26 cellular contexts compared by ENCODE assay signal in genomic region chr11:98137437-98137836, GRCh38.
DNase-seq lines count a peak whose midpoint lies in the region; ATAC-seq, FAIRE-seq and TF ChIP-seq lines count a peak whose summit lies in the region.
"Had no signal": no experiment of that assay in that cellular context is flagged by ENCODE, and none has a peak within 500 bp of the region (broad histone marks: within the 10 kb centered on the region; RNA-seq: fewer than 3 reads in every experiment).

No MANE protein-coding gene starts in this region.

- peaks cover 30% of the 10 kb centered on the region; the same call in 1 of the 2 replicates for H3K9me3 ChIP-seq in HepG2 (ENCODE audit: low read length)
- H3K9me3 ChIP-seq in right lobe of liver: no peaks in the 10 kb centered on the region
- peaks cover 10% of the 10 kb centered on the region; the same call in 1 of the 2 replicates for H3K9me3 ChIP-seq in K562 (replicated peaks; ENCODE audit: control insufficient read depth, insufficient read depth, low read depth, low read length)
- no peaks in the 10 kb centered on the region for H3K9me3 ChIP-seq in H1 (ENCODE audit: insufficient read depth in 2 of 2, low read depth in 1 of 2, low read length in 1 of 2)
- no peaks in the 10 kb centered on the region for H3K9me3 ChIP-seq in small intestine (ENCODE audit: control insufficient read depth, low read depth)
- H3K9me3 ChIP-seq: A549, BE2C, HAP-1 had no signal

- H3K79me2 ChIP-seq in HepG2 (ENCODE audit: insufficient read depth, low read length): no peaks in the 10 kb centered on the region
- H3K79me2 ChIP-seq in K562 (ENCODE audit: control insufficient read depth, insufficient read depth, low read length): no peaks in the 10 kb centered on the region
- H3K79me2 ChIP-seq in H1 (ENCODE audit: control insufficient read depth in 1 of 2, insufficient read depth in 2 of 2, low read length in 2 of 2): no peaks in the 10 kb centered on the region

- CTCF ChIA-PET in HepG2 (lab: Yijun Ruan, JAX; ENCODE audit: low intra/inter-chr PET ratio, low total read pairs): no interaction called here
- CTCF ChIA-PET in K562 (lab: Yijun Ruan, JAX; ENCODE audit: low intra/inter-chr PET ratio): no interaction called here
- CTCF ChIA-PET in H1 (lab: Charles Lee; ENCODE audit: partially characterized antibody): no interaction called here

- no TSS peak for BruUV-seq in HepG2 (replicated peaks; lab: Mats Ljungman, UMichigan)
- BruUV-seq in K562 (replicated peaks; lab: Mats Ljungman, UMichigan): no TSS peak

- in situ Hi-C loops in HepG2 (cut with HindIII; ENCODE audit: extremely low pct_ligation_motif_present, low pct_unique_long_range_greater_than_20kb) (no loop called here), K562 (cut with MboI) (no loop called here)

- no peak overlapping the region for H3K27ac ChIP-seq in HepG2 (ENCODE audit: extremely low read length, insufficient read depth, low read length)
- H3K27ac ChIP-seq in right lobe of liver: no peak overlapping the region
- no peak overlapping the region for H3K27ac ChIP-seq in K562 (ENCODE audit: extremely low read depth, low read depth, low read length)
- no peak overlapping the region for H3K27ac ChIP-seq in H1 (ENCODE audit: low read depth, low read length)
- no peak overlapping the region for H3K27ac ChIP-seq in small intestine (ENCODE audit: low read depth in 1 of 2, low read length in 1 of 2)
- H3K27ac ChIP-seq: 22Rv1; A549; BLaER1 treated with 17β-estradiol and CSF1 and Interleukin-3, amounts not matched to agents 10 nM and 100 nM had no signal

- TF ChIP-seq CTCF in HepG2 (CRISPR knock-in tag; IDR thresholded peaks at IDR 0.05): no peak
- no peak for TF ChIP-seq CTCF in right lobe of liver (IDR thresholded peaks at IDR 0.05)
- TF ChIP-seq CTCF in K562 (IDR thresholded peaks at IDR 0.05 in 2 of 3, conservative IDR thresholded peaks at IDR 0.05 in 1 of 3; ENCODE audit: insufficient read depth in 2 of 3, low read depth in 1 of 3, low read length in 3 of 3): no peak
- TF ChIP-seq CTCF in H1 (IDR thresholded peaks at IDR 0.05; ENCODE audit: control extremely low read depth in 1 of 3, insufficient read depth in 1 of 3, low read depth in 1 of 3, low read length in 3 of 3): no peak

- H2AFZ ChIP-seq in HepG2 (ENCODE audit: low read length): no peak overlapping the region
- H2AFZ ChIP-seq in K562 (ENCODE audit: low read depth, low read length): no peak overlapping the region
- H2AFZ ChIP-seq in H1 (ENCODE audit: low read length): no peak overlapping the region
- H2AFZ ChIP-seq: GM23338 had no signal

- H2BK5ac ChIP-seq in H1 (ENCODE audit: low read depth, low read length): no peak overlapping the region

- no peak overlapping the region for H2BK120ac ChIP-seq in H1 (replicated peaks; ENCODE audit: low read depth, low read length)

- ATAC-seq in HepG2 (no peak), right lobe of liver (no peak), K562 (no peak), HG02759 (IDR thresholded peaks at IDR 0.05; ENCODE audit: unreplicated experiment) (no peak)
- ATAC-seq: A549, GM12878, GM23338 had no signal

- no peak for TF ChIP-seq POLR2A in HepG2 (IDR thresholded peaks at IDR 0.05; ENCODE audit: insufficient read depth in 1 of 2, low read depth in 2 of 2, low read length in 2 of 2)
- no peak for TF ChIP-seq POLR2A in right lobe of liver (IDR thresholded peaks at IDR 0.05)
- TF ChIP-seq POLR2A in K562 (conservative IDR thresholded peaks at IDR 0.05): no peak
- TF ChIP-seq POLR2A in H1 (IDR thresholded peaks at IDR 0.05; ENCODE audit: control extremely low read depth in 1 of 2, low read depth in 2 of 2, low read length in 2 of 2): no peak

- no peaks in the 10 kb centered on the region for H3K79me1 ChIP-seq in H1 (ENCODE audit: low read depth, low read length)

- no peak overlapping the region for H2BK12ac ChIP-seq in H1 (ENCODE audit: low read depth, low read length)

- 65% methylated on average over 3 of the region's 3 CpGs for WGBS in HepG2 (ENCODE audit: low lambda C conversion rate)
- WGBS in right lobe of liver (ENCODE audit: insufficient coverage, low coverage, low lambda C conversion rate, missing lambda C conversion rate): 65% methylated on average over 3 of the region's 3 CpGs
- WGBS in K562 (ENCODE audit: insufficient coverage, low coverage, missing lambda C conversion rate): 63% methylated on average over 3 of the region's 3 CpGs
- 93% methylated on average over 3 of the region's 3 CpGs; no CpG with 5 or more reads in 1 of the 2 experiments for WGBS in H1 (ENCODE audit: extremely low coverage in 1 of 2, insufficient coverage in 1 of 2, insufficient read length in 1 of 2, insufficient replicate concordance in 2 of 2, low coverage in 1 of 2, low lambda C conversion rate in 2 of 2, missing lambda C conversion rate in 1 of 2), 2 experiments
- WGBS in small intestine, 3 donors: 73 to 83% (median 82%) methylated on average over 3 of the region's 3 CpGs

- no peaks in the 10 kb centered on the region for H3K9me1 ChIP-seq in K562 (ENCODE audit: control insufficient read depth, insufficient read depth, low read length)

- no peak overlapping the region for H2BK20ac ChIP-seq in H1 (ENCODE audit: low read length)

- intact Hi-C loops in HepG2 (cut with micrococcal nuclease; ENCODE audit: unreplicated experiment) (no loop called here), right lobe of liver (cut with DNase I) (no loop called here), K562 (cut with micrococcal nuclease) (no loop called here)

- H3K23me2 ChIP-seq in H1 (ENCODE audit: low read depth, low read length): no peaks in the 10 kb centered on the region

- FAIRE-seq in HepG2 (lab: Jason Lieb, UNC) (no peak), K562 (lab: Jason Lieb, UNC) (no peak), H1 (lab: Jason Lieb, UNC) (no peak), small intestine (lab: Jason Lieb, UNC) (no peak)
- FAIRE-seq: A549, D721Med, GM12878, GM19239, H54 had no signal

- no peak overlapping the region for H2BK15ac ChIP-seq in H1 (ENCODE audit: low read length)

- no peak overlapping the region for H3K4me2 ChIP-seq in HepG2 (ENCODE audit: low read depth, low read length)
- H3K4me2 ChIP-seq in K562 (ENCODE audit: insufficient read depth, low read length): no peak overlapping the region
- H3K4me2 ChIP-seq in H1 (ENCODE audit: insufficient read depth in 1 of 2, low read depth in 2 of 2, low read length in 2 of 2): no peak overlapping the region
- H3K4me2 ChIP-seq: A549; BLaER1 treated with 17β-estradiol and CSF1 and Interleukin-3, amounts not matched to agents 10 nM and 100 nM; GM23338 had no signal

- POLR2A ChIA-PET in HepG2 (lab: Yijun Ruan, JAX): no interaction called here
- POLR2A ChIA-PET in K562 (lab: Yijun Ruan, JAX): no interaction called here
- POLR2A ChIA-PET in H1 (lab: Charles Lee; ENCODE audit: partially characterized antibody): no interaction called here

- no peak for DNase-seq in HepG2 (ENCODE audit: low spot score)
- DNase-seq in right lobe of liver: no peak
- DNase-seq in K562 (ENCODE audit: extremely low read depth in 1 of 4, low spot score in 3 of 4): no peak
- DNase-seq in H1 (ENCODE audit: low read depth in 1 of 2, low spot score in 2 of 2): no peak
- no peak for DNase-seq in small intestine
- DNase-seq in NOMO-1 treated with DMSO at 0.1 percent for 48 hours (lab: John Stamatoyannopoulos, UW; ENCODE audit: unreplicated experiment): no peak
- DNase-seq: ACHN; AML-193; BE2C; CD4-positive, alpha-beta T cell; CD8-positive, alpha-beta memory T cell; DMS 273 treated with DMSO at 0.1 percent for 48 hours; DMS79; EL; GDM1; HFFc6 had no signal

- no peak overlapping the region for H4K91ac ChIP-seq in H1 (replicated peaks; ENCODE audit: insufficient read length, low read length)

- no peak overlapping the region for H2AK5ac ChIP-seq in H1 (ENCODE audit: low read depth, low read length)

- no peaks in the 10 kb centered on the region; a peak in 1 of 5 replicates for H3K27me3 ChIP-seq in HepG2 (ENCODE audit: control insufficient read depth in 1 of 2, insufficient read depth in 2 of 2, low read length in 2 of 2)
- no peaks in the 10 kb centered on the region for H3K27me3 ChIP-seq in right lobe of liver
- no peaks in the 10 kb centered on the region for H3K27me3 ChIP-seq in K562 (ENCODE audit: control insufficient read depth in 2 of 2, insufficient read depth in 2 of 2, low read length in 2 of 2)
- H3K27me3 ChIP-seq in H1 (replicated peaks in 1 of 4; ENCODE audit: control insufficient read depth in 3 of 4, extremely low read depth in 1 of 4, insufficient read depth in 3 of 4, low read length in 3 of 4): no peaks in the 10 kb centered on the region
- H3K27me3 ChIP-seq in small intestine (ENCODE audit: control insufficient read depth in 2 of 2, insufficient read depth in 2 of 2, low read length in 2 of 2): no peaks in the 10 kb centered on the region
- H3K27me3 ChIP-seq: BE2C; BLaER1 treated with 17β-estradiol and CSF1 and Interleukin-3, amounts not matched to agents 10 nM and 100 nM had no signal

- H4K20me1 ChIP-seq in HepG2 (ENCODE audit: insufficient read depth, low read length) (no peaks in the 10 kb centered on the region), K562 (replicated peaks; ENCODE audit: control insufficient read depth, insufficient read depth, low read length) (no peaks in the 10 kb centered on the region), H1 (replicated peaks in 1 of 2; ENCODE audit: control insufficient read depth in 1 of 2, insufficient read depth in 2 of 2, low read length in 2 of 2) (no peaks in the 10 kb centered on the region)
- H4K20me1 ChIP-seq: BLaER1 treated with 17β-estradiol and CSF1 and Interleukin-3, amounts not matched to agents 10 nM and 100 nM had no signal

- H3K14ac ChIP-seq in H1 (ENCODE audit: insufficient read length): no peak overlapping the region

- H3K4me1 ChIP-seq in HepG2 (ENCODE audit: insufficient read depth, low read length) (no peaks in the 10 kb centered on the region), right lobe of liver (no peaks in the 10 kb centered on the region), K562 (replicated peaks in 1 of 2; ENCODE audit: control insufficient read depth in 2 of 2, insufficient read depth in 2 of 2, low read length in 2 of 2) (no peaks in the 10 kb centered on the region), H1 (replicated peaks in 1 of 4; ENCODE audit: control insufficient read depth in 3 of 4, insufficient read depth in 4 of 4, low read length in 3 of 4) (no peaks in the 10 kb centered on the region), small intestine (ENCODE audit: control insufficient read depth in 2 of 2, insufficient read depth in 1 of 2, low read depth in 1 of 2, low read length in 1 of 2) (no peaks in the 10 kb centered on the region)
- H3K4me1 ChIP-seq: A549; BE2C; BLaER1 treated with 17β-estradiol and CSF1 and Interleukin-3, amounts not matched to agents 10 nM and 100 nM; HAP-1 had no signal

- H3K23ac ChIP-seq in H1 (ENCODE audit: insufficient read length): no peak overlapping the region

- H3K18ac ChIP-seq in H1 (ENCODE audit: extremely low read depth, low read length): no peak overlapping the region

- no peak overlapping the region for H3K9ac ChIP-seq in HepG2 (ENCODE audit: insufficient read depth, low read depth, low read length)
- no peak overlapping the region for H3K9ac ChIP-seq in K562 (ENCODE audit: insufficient read depth in 1 of 2, low read depth in 2 of 2, low read length in 2 of 2)
- H3K9ac ChIP-seq in H1 (replicated peaks in 1 of 4; ENCODE audit: extremely low read depth in 1 of 4, low read depth in 3 of 4, low read length in 3 of 4): no peak overlapping the region
- H3K9ac ChIP-seq: BLaER1 treated with 17β-estradiol and CSF1 and Interleukin-3, amounts not matched to agents 10 nM and 100 nM had no signal

- no peak overlapping the region for H3K4me3 ChIP-seq in HepG2 (replicated peaks in 1 of 3; ENCODE audit: insufficient read depth in 1 of 3, low read depth in 2 of 3, low read length in 3 of 3)
- H3K4me3 ChIP-seq in right lobe of liver: no peak overlapping the region
- no peak overlapping the region for H3K4me3 ChIP-seq in K562
- H3K4me3 ChIP-seq in H1 (ENCODE audit: extremely low read depth in 1 of 4, insufficient read depth in 2 of 4, low read depth in 3 of 4, low read length in 4 of 4): no peak overlapping the region
- H3K4me3 ChIP-seq in small intestine (ENCODE audit: low read depth in 1 of 2, low read length in 2 of 2): no peak overlapping the region
- H3K4me3 ChIP-seq: A549; BLaER1 treated with 17β-estradiol and CSF1 and Interleukin-3, amounts not matched to agents 10 nM and 100 nM; GM12878; GM23338; HAP-1 had no signal

- H3K36me3 ChIP-seq in HepG2 (replicated peaks in 1 of 2; ENCODE audit: control insufficient read depth in 1 of 2, insufficient read depth in 2 of 2, low read length in 2 of 2) (no peaks in the 10 kb centered on the region), right lobe of liver (no peaks in the 10 kb centered on the region), K562 (ENCODE audit: control insufficient read depth, insufficient read depth, low read length) (no peaks in the 10 kb centered on the region), H1 (ENCODE audit: control insufficient read depth in 2 of 4, insufficient read depth in 4 of 4, low read length in 3 of 4) (no peaks in the 10 kb centered on the region), small intestine (ENCODE audit: control insufficient read depth in 2 of 2, insufficient read depth in 2 of 2, low read length in 2 of 2) (no peaks in the 10 kb centered on the region)
- H3K36me3 ChIP-seq: BE2C; BLaER1 treated with 17β-estradiol and CSF1 and Interleukin-3, amounts not matched to agents 10 nM and 100 nM; HAP-1 had no signal

- H4K5ac ChIP-seq in H1 (ENCODE audit: insufficient read length, low read depth, low read length): no peak overlapping the region

- no peak overlapping the region for H3K4ac ChIP-seq in H1 (replicated peaks; ENCODE audit: insufficient read length, low read depth, low read length)

- no peak for TF ChIP-seq EP300 in HepG2 (IDR thresholded peaks at IDR 0.05; ENCODE audit: low read depth in 2 of 2, low read length in 2 of 2)
- TF ChIP-seq EP300 in HepG2 (CRISPR knock-in tag; IDR thresholded peaks at IDR 0.05; ENCODE audit: borderline replicate concordance): no peak
- TF ChIP-seq EP300 in K562 (IDR thresholded peaks at IDR 0.05; ENCODE audit: low read length): no peak
- TF ChIP-seq EP300 in H1 (IDR thresholded peaks at IDR 0.05; ENCODE audit: borderline replicate concordance in 1 of 2, low read depth in 2 of 2, low read length in 2 of 2): no peak

- no peak for TF ChIP-seq RAD21 in HepG2 (CRISPR knock-in tag; IDR thresholded peaks at IDR 0.05)
- TF ChIP-seq RAD21 in K562 (CRISPR knock-in tag; conservative IDR thresholded peaks at IDR 0.05 in 1 of 2, IDR thresholded peaks at IDR 0.05 in 1 of 2): no peak
- no peak for TF ChIP-seq RAD21 in H1 (IDR thresholded peaks at IDR 0.05 in 1 of 2, conservative IDR thresholded peaks at IDR 0.05 in 1 of 2; ENCODE audit: low read depth in 2 of 2, low read length in 2 of 2)

- no peak overlapping the region for H3K56ac ChIP-seq in H1 (replicated peaks; ENCODE audit: insufficient read length, low read depth, low read length)

- H4K8ac ChIP-seq in H1 (ENCODE audit: extremely low read depth, insufficient read depth, low read length): no peak overlapping the region

Comparison
In these comparisons a context has a peak if more than half of its experiments do, and no peak if none do; other contexts are left out.
1. Of the 241 proteins assayed by ChIP-seq in both HepG2 and K562: peak only in HepG2: none; only in K562: CEBPG and IRF9; in both: CEBPB; in neither: 238.